ENCODE assay signal across 13 cellular contexts in the genomic region with DNA sequence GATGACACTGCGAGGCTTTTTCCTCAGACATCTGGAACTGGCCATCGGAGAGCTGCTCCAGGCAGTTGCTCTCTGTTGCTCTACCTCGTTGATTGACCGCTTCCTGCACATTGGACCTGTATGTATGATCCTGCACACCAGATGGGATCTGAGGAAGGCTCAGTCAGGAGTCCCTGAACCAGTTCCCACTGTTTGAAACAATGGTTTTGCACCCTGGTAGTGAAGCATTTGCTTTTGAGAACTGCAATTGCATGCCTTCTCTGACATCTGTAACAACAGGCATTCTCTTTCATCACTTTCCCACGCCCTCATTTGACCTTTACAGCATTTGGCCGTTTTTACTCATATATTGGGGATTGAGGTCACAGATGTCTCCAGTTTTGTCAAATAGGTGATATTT.
DNase-seq lines count a peak whose midpoint lies in the region; ATAC-seq and TF ChIP-seq lines count a peak whose summit lies in the region.
"Had no signal": no experiment of that assay in that cellular context is flagged by ENCODE, and none has a peak within 500 bp of the region (broad histone marks: within the 10 kb centered on the region; RNA-seq: fewer than 3 reads in every experiment).

No MANE protein-coding gene starts in this region.

- peaks cover 38 to 66% (median 52%) of the 10 kb centered on the region in 4 donors for H3K4me1 Mint-ChIP-seq in CD4-positive, CD25-positive, alpha-beta regulatory T cell
- peaks cover 15% of the 10 kb centered on the region for H3K4me1 Mint-ChIP-seq in GM23338
- H3K4me1 Mint-ChIP-seq in nephron, result peaks cover 43% of the 10 kb centered on the region

- H3K79me2 ChIP-seq in GM23338 (replicated peaks; ENCODE audit: insufficient read depth), result peaks cover 20% of the 10 kb centered on the region

- no peaks in the 10 kb centered on the region for H3K9me3 ChIP-seq in CD4-positive, CD25-positive, alpha-beta regulatory T cell (ENCODE audit: control insufficient read depth in 2 of 2, low read length in 2 of 2)
- H3K9me3 ChIP-seq in adipocyte (ENCODE audit: control insufficient read depth, low read length), result no peaks in the 10 kb centered on the region
- H3K9me3 ChIP-seq in effector memory CD4-positive, alpha-beta T cell (ENCODE audit: control insufficient read depth, low read length), result no peaks in the 10 kb centered on the region

- peak overlapping the region; percentile 47 for H3K4me3 ChIP-seq in CD4-positive, CD25-positive, alpha-beta regulatory T cell (ENCODE audit: low read depth, low read length)
- no peak overlapping the region for H3K4me3 ChIP-seq in GM23338
- H3K4me3 ChIP-seq in adipocyte (ENCODE audit: low read length), result peak overlapping the region; percentile 16
- H3K4me3 ChIP-seq in effector memory CD4-positive, alpha-beta T cell (ENCODE audit: insufficient read depth, low read depth, low read length, poor library complexity, severe bottlenecking), result no peak overlapping the region
- H3K4me3 ChIP-seq: hepatocyte had no signal

- H3K27ac Mint-ChIP-seq in CD4-positive, CD25-positive, alpha-beta regulatory T cell, result peak overlapping the region; percentile 32 to 89 (median 89)
- H3K27ac Mint-ChIP-seq in GM23338 (peak overlapping the region; percentile 53; the same call in 1 of the 2 replicates), nephron (peak overlapping the region; percentile 72 to 85 (median 83))

- H3K36me3 Mint-ChIP-seq in CD4-positive, CD25-positive, alpha-beta regulatory T cell, result peaks cover 11% of the 10 kb centered on the region
- H3K36me3 Mint-ChIP-seq in GM23338 (ENCODE audit: low read depth), result 0 out of 3 replicates have a peak, but pooled peaks cover 3% of the 10 kb centered on the region
- H3K36me3 Mint-ChIP-seq in nephron (ENCODE audit: low read depth), result peaks cover 25% of the 10 kb centered on the region

- no peak overlapping the region for H3K27ac ChIP-seq in CD4-positive, CD25-positive, alpha-beta regulatory T cell (ENCODE audit: insufficient read depth, low read length, poor library complexity, severe bottlenecking)
- H3K27ac ChIP-seq in GM23338 (ENCODE audit: low read depth), result no peak overlapping the region; the same call in 1 of the 2 replicates
- H3K27ac ChIP-seq in effector memory CD4-positive, alpha-beta T cell (ENCODE audit: insufficient read depth, low read length, poor library complexity, severe bottlenecking), result no peak overlapping the region
- H3K27ac ChIP-seq: hepatocyte had no signal

- DNase-seq in CD4-positive, CD25-positive, alpha-beta regulatory T cell, result no peak
- DNase-seq in GM23338 (ENCODE audit: low spot score), result peak; percentile 35
- DNase-seq in adipocyte (ENCODE audit: low read depth), result peak; percentile 62
- no peak for DNase-seq in effector memory CD4-positive, alpha-beta T cell
- DNase-seq in SIG-M5 treated with dmso at 0.1 percent for 504 hours (lab: John Stamatoyannopoulos, UW; ENCODE audit: unreplicated experiment), result no peak
- DNase-seq: activated CD4-positive, alpha-beta T cell treated with anti-CD3 and anti-CD28 coated beads, Interleukin-2, amount 50 U/mL, for 4 hours; NCI-H187 treated with DMSO at 0.1 percent for 48 hours had no signal

- no peaks in the 10 kb centered on the region for H3K27me3 Mint-ChIP-seq in CD4-positive, CD25-positive, alpha-beta regulatory T cell
- H3K27me3 Mint-ChIP-seq in GM23338 (ENCODE audit: insufficient read depth, low read depth, poor library complexity), result no peaks in the 10 kb centered on the region
- H3K27me3 Mint-ChIP-seq in nephron (ENCODE audit: low read depth), result no peaks in the 10 kb centered on the region
- H3K27me3 Mint-ChIP-seq: central memory CD8-positive, alpha-beta T cell had no signal

- H3F3A ChIP-seq in GM23338 (replicated peaks; ENCODE audit: low read depth), result peaks cover 5% of the 10 kb centered on the region; the same call in 1 of the 2 replicates

- H4K20me1 ChIP-seq in GM23338 (replicated peaks; ENCODE audit: insufficient read depth), result peaks cover 24% of the 10 kb centered on the region; the same call in 1 of the 2 replicates

- H3K9me3 Mint-ChIP-seq in CD4-positive, CD25-positive, alpha-beta regulatory T cell, result no peaks in the 10 kb centered on the region
- H3K9me3 Mint-ChIP-seq in GM23338 (no peaks in the 10 kb centered on the region), nephron (no peaks in the 10 kb centered on the region)
- H3K9me3 Mint-ChIP-seq: central memory CD8-positive, alpha-beta T cell had no signal

- H3K4me2 ChIP-seq in GM23338, result no peak overlapping the region
- H3K4me2 ChIP-seq: hepatocyte had no signal

- no peaks in the 10 kb centered on the region for H3K9me2 ChIP-seq in GM23338 (ENCODE audit: insufficient read depth)

- H3K27me3 ChIP-seq in CD4-positive, CD25-positive, alpha-beta regulatory T cell (ENCODE audit: control insufficient read depth, insufficient read depth, low read length), result no peaks in the 10 kb centered on the region
- H3K27me3 ChIP-seq in GM23338 (ENCODE audit: insufficient read depth) (no peaks in the 10 kb centered on the region), adipocyte (replicated peaks; ENCODE audit: control insufficient read depth, insufficient read depth, low read length) (no peaks in the 10 kb centered on the region)
- H3K27me3 ChIP-seq in effector memory CD4-positive, alpha-beta T cell (replicated peaks; ENCODE audit: control insufficient read depth, insufficient read depth, low read length, poor library complexity, severe bottlenecking), result no peaks in the 10 kb centered on the region
- H3K27me3 ChIP-seq: hepatocyte had no signal

- H2AFZ ChIP-seq in GM23338, result no peak overlapping the region
- H2AFZ ChIP-seq: hepatocyte had no signal

- H3K36me3 ChIP-seq in CD4-positive, CD25-positive, alpha-beta regulatory T cell (ENCODE audit: control insufficient read depth, insufficient read depth, low read length), result no peaks in the 10 kb centered on the region
- H3K36me3 ChIP-seq in GM23338 (ENCODE audit: insufficient read depth) (no peaks in the 10 kb centered on the region), adipocyte (ENCODE audit: control insufficient read depth, insufficient read depth, low read length, severe bottlenecking) (no peaks in the 10 kb centered on the region)
- no peaks in the 10 kb centered on the region for H3K36me3 ChIP-seq in effector memory CD4-positive, alpha-beta T cell (ENCODE audit: control insufficient read depth, insufficient read depth, low read length)

- peak overlapping the region; percentile 44 for H3K9ac ChIP-seq in adipocyte (ENCODE audit: low read length)

- TF ChIP-seq CTCF in GM23338 (conservative IDR thresholded peaks at IDR 0.05; ENCODE audit: low read depth in 2 of 2) (no peak), nephron (IDR thresholded peaks at IDR 0.05; ENCODE audit: unreplicated experiment in 3 of 3) (no peak)

- no peak for ATAC-seq in CD4-positive, CD25-positive, alpha-beta regulatory T cell (ENCODE audit: low read depth in 2 of 2)
- ATAC-seq in GM23338 (peak; percentile 33), GM18907 (IDR thresholded peaks at IDR 0.05; ENCODE audit: unreplicated experiment) (no peak), GM18873 (IDR thresholded peaks at IDR 0.05; ENCODE audit: low FRiP score, unreplicated experiment) (no peak)
- ATAC-seq: Panc1 had no signal

- peak overlapping the region in 2 of 4 donors; percentile 59 to 65 for H3K4me3 Mint-ChIP-seq in CD4-positive, CD25-positive, alpha-beta regulatory T cell
- H3K4me3 Mint-ChIP-seq in GM23338, result no peak overlapping the region
- H3K4me3 Mint-ChIP-seq in nephron, result no peak overlapping the region
- H3K4me3 Mint-ChIP-seq: central memory CD8-positive, alpha-beta T cell had no signal

- peaks cover 61% of the 10 kb centered on the region for H3K4me1 ChIP-seq in CD4-positive, CD25-positive, alpha-beta regulatory T cell (ENCODE audit: control insufficient read depth, insufficient read depth, low read length, poor library complexity, severe bottlenecking)
- peaks cover 11% of the 10 kb centered on the region for H3K4me1 ChIP-seq in GM23338 (ENCODE audit: insufficient read depth)
- H3K4me1 ChIP-seq in adipocyte (ENCODE audit: control insufficient read depth, insufficient read depth, low read length), result peaks cover 33% of the 10 kb centered on the region
- peaks cover 36% of the 10 kb centered on the region for H3K4me1 ChIP-seq in effector memory CD4-positive, alpha-beta T cell (ENCODE audit: control insufficient read depth, insufficient read depth, low read length, poor library complexity, severe bottlenecking)

TF ChIP-seq in GM23338, 12 proteins besides CTCF, POLR2A, EP300 and RAD21:
- TF ChIP-seq NANOG (IDR thresholded peaks at IDR 0.05; ENCODE audit: borderline replicate concordance) (no peak), EZH2 (IDR thresholded peaks at IDR 0.05; ENCODE audit: low read depth, unreplicated experiment) (no peak), JUNB (IDR thresholded peaks at IDR 0.05; ENCODE audit: unreplicated experiment) (no peak), POLR2AphosphoS5 (IDR thresholded peaks at IDR 0.05; ENCODE audit: low read depth) (no peak), ZNF331 (CRISPR knock-in tag; IDR thresholded peaks at IDR 0.05; ENCODE audit: low read depth) (no peak), ZNF114 (CRISPR knock-in tag; IDR thresholded peaks at IDR 0.05) (no peak), EZH2phosphoT487 (IDR thresholded peaks at IDR 0.05; ENCODE audit: unreplicated experiment) (no peak)

Comparison
In these comparisons a context has a peak if more than half of its experiments do, and no peak if none do; other contexts are left out.
1. DNase-seq: peak in GM23338 (single experiment) and adipocyte (single experiment); none in CD4-positive, CD25-positive, alpha-beta regulatory T cell (0 of 3), effector memory CD4-positive, alpha-beta T cell (0 of 3) and SIG-M5 treated with dmso at 0.1 percent for 504 hours (single experiment).
2. H3K4me3 ChIP-seq: peak in CD4-positive, CD25-positive, alpha-beta regulatory T cell (single experiment) and adipocyte (single experiment); none in GM23338 (single experiment) and effector memory CD4-positive, alpha-beta T cell (single experiment).
3. Peak in every context shown above with its lines, with median percentiles within 50 percentile points of each other: H3K27ac Mint-ChIP-seq.